Comparison of ENCODE assay signal across 8 cellular contexts in genomic region chrX:23742693-23743622, GRCh38. TPM values are rescaled to one million over a fixed set of nuclear protein-coding genes. Genes with fewer than 3 reads are reported as not detected.
DNase-seq lines count a peak whose midpoint lies in the region; ATAC-seq and TF ChIP-seq lines count a peak whose summit lies in the region.

ACOT9 (minus strand) TSS chrX:23743276; CDS start chrX:23743144, 132 bp downstream.

- no peaks in the 10 kb centered on the region for H3K9me3 Mint-ChIP-seq in neural progenitor cell

- no peaks in the 10 kb centered on the region for H4K20me1 ChIP-seq in neural progenitor cell (ENCODE audit: low read depth)

- peaks cover 6% of the 10 kb centered on the region for H3K4me1 Mint-ChIP-seq in neural progenitor cell

- TF ChIP-seq CTCF in foreskin keratinocyte (conservative IDR thresholded peaks at IDR 0.05): no peak
- no peak for TF ChIP-seq CTCF in neural progenitor cell (IDR thresholded peaks at IDR 0.05)

- peaks cover 22% of the 10 kb centered on the region for H3K79me2 ChIP-seq in neural progenitor cell (ENCODE audit: low read depth)

- no peaks in the 10 kb centered on the region for H3K36me3 ChIP-seq in neural progenitor cell
- H3K36me3 ChIP-seq in subcutaneous abdominal adipose tissue (ENCODE audit: control insufficient read depth in 5 of 5, insufficient read depth in 5 of 5, low read length in 5 of 5): no peaks in the 10 kb centered on the region

- H3K27me3 ChIP-seq in foreskin keratinocyte (no peaks in the 10 kb centered on the region), neural progenitor cell (no peaks in the 10 kb centered on the region), subcutaneous abdominal adipose tissue (ENCODE audit: control insufficient read depth in 5 of 5, insufficient read depth in 4 of 5, low read length in 5 of 5) (no peaks in the 10 kb centered on the region)

- peak within 1 kb of the TSS; percentile 76 for H3K27ac ChIP-seq in foreskin keratinocyte
- H3K27ac ChIP-seq in neural progenitor cell: no peak within 1 kb of the TSS
- peak within 1 kb of the TSS; percentile 94 for H3K27ac ChIP-seq in subcutaneous abdominal adipose tissue (ENCODE audit: low read depth, low read length)

- DNase-seq in DMS53 (lab: John Stamatoyannopoulos, UW): peak; percentile 98
- peak; percentile 69 for DNase-seq in HuH-7 (ENCODE audit: low spot score)
- DNase-seq in SHP77 treated with DMSO at 0.1 percent for 48 hours (lab: John Stamatoyannopoulos, UW): peak; percentile 61
- peak; percentile 60 for DNase-seq in activated gamma-delta T cell treated with Interleukin-2 at 50 U/mL for 16 hours
- DNase-seq in foreskin keratinocyte: peak; percentile 82 to 88
- peak; percentile 92 for DNase-seq in neural progenitor cell (ENCODE audit: low spot score)

- H2AFZ ChIP-seq in neural progenitor cell (replicated peaks): peak within 1 kb of the TSS; percentile 55

- H3F3A ChIP-seq in neural progenitor cell (ENCODE audit: low read depth): peaks cover 10% of the 10 kb centered on the region

- no peak within 1 kb of the TSS for H3K9ac ChIP-seq in neural progenitor cell
- peak within 1 kb of the TSS in 4 of 5 donors; percentile 68 to 90 (median 80) for H3K9ac ChIP-seq in subcutaneous abdominal adipose tissue (ENCODE audit: low read length in 5 of 5)

- H3K36me3 Mint-ChIP-seq in neural progenitor cell: no peaks in the 10 kb centered on the region

- peak within 1 kb of the TSS; percentile 87 for H3K4me3 Mint-ChIP-seq in neural progenitor cell

- H3K9me3 ChIP-seq in neural progenitor cell (ENCODE audit: low read depth) (no peaks in the 10 kb centered on the region), subcutaneous abdominal adipose tissue (ENCODE audit: control insufficient read depth in 5 of 5, low read length in 5 of 5) (peaks cover 0 to 6% (median 0%) of the 10 kb centered on the region in 5 donors)

- peaks cover 2% of the 10 kb centered on the region for H3K27me3 Mint-ChIP-seq in neural progenitor cell (ENCODE audit: insufficient read depth, low read depth)

- H3K4me2 ChIP-seq in neural progenitor cell: peak within 1 kb of the TSS; percentile 79

- peak within 1 kb of the TSS; percentile 37 for H3K27ac Mint-ChIP-seq in neural progenitor cell

- no peaks in the 10 kb centered on the region for H3K4me1 ChIP-seq in foreskin keratinocyte
- no peaks in the 10 kb centered on the region for H3K4me1 ChIP-seq in neural progenitor cell
- H3K4me1 ChIP-seq in subcutaneous abdominal adipose tissue (ENCODE audit: control insufficient read depth in 5 of 5, insufficient read depth in 5 of 5, low read length in 5 of 5): peaks cover 0 to 12% (median 6%) of the 10 kb centered on the region in 5 donors

- peak within 1 kb of the TSS; percentile 55 for H3K4me3 ChIP-seq in neural progenitor cell
- peak within 1 kb of the TSS; percentile 68 to 78 (median 73) for H3K4me3 ChIP-seq in subcutaneous abdominal adipose tissue (ENCODE audit: low read depth in 1 of 5, low read length in 5 of 5)

- ATAC-seq in GM21526 (IDR thresholded peaks at IDR 0.05; ENCODE audit: low FRiP score, unreplicated experiment) (peak; percentile 93), foreskin keratinocyte (peak; percentile 93)

RNA-seq across cellular contexts. Expression of gene ACOT9, which starts in this region (rescaled TPM):
- total RNA-seq in foreskin keratinocyte: 71.8 and 74.1 TPM in 2 replicates
- polyA plus RNA-seq in foreskin keratinocyte: 59.6 and 63.1 TPM in 2 replicates
- 32.4 and 52.7 TPM in 2 replicates for total RNA-seq in neural progenitor cell (ENCODE audit: low replicate concordance)
